Comparison of ENCODE assay signal across 9 cellular contexts in genomic region chr22:31748490-31748889, GRCh38. TPM values are rescaled to one million over a fixed set of nuclear protein-coding genes. Genes with fewer than 3 reads are reported as not detected.
DNase-seq lines count a peak whose midpoint lies in the region; ATAC-seq and TF ChIP-seq lines count a peak whose summit lies in the region.
"Had no signal": no experiment of that assay in that cellular context is flagged by ENCODE, and none has a peak within 500 bp of the region (broad histone marks: within the 10 kb centered on the region; RNA-seq: fewer than 3 reads in every experiment).

No MANE protein-coding gene starts in this region.

- no peak for ATAC-seq in activated T-cell treated with anti-CD3 and anti-CD28 coated beads, Interleukin-2, amount 50 U/mL, for 72 hours (replicated peaks in 1 of 2)
- no peak for ATAC-seq in HG03460 (IDR thresholded peaks at IDR 0.05; ENCODE audit: unreplicated experiment)
- ATAC-seq: left lung had no signal

- H3K4me3 Mint-ChIP-seq in activated T-cell treated with anti-CD3 and anti-CD28 coated beads, Interleukin-2, amount 50 U/mL, for 72 hours: peak overlapping the region; percentile 88 to 95

- TF ChIP-seq CTCF in VCaP (conservative IDR thresholded peaks at IDR 0.05): no peak

- H3K4me3 ChIP-seq in iPS DF 6.9 (ENCODE audit: low read length) (peak overlapping the region; percentile 13; the same call in 1 of the 2 replicates), stomach smooth muscle (ENCODE audit: low read length in 2 of 2) (peak overlapping the region; percentile 93 to 98)

- H3K9me3 ChIP-seq in iPS DF 6.9 (ENCODE audit: control insufficient read depth, insufficient read depth, low read length) (no peaks in the 10 kb centered on the region), stomach smooth muscle (ENCODE audit: control insufficient read depth in 2 of 2, low read length in 2 of 2) (no peaks in the 10 kb centered on the region)
- H3K9me3 ChIP-seq: left lung had no signal

- no peaks in the 10 kb centered on the region for H3K4me1 ChIP-seq in iPS DF 6.9 (ENCODE audit: control insufficient read depth, insufficient read depth, low read length)
- peaks cover 42% of the 10 kb centered on the region for H3K4me1 ChIP-seq in stomach smooth muscle (ENCODE audit: control insufficient read depth, insufficient read depth, low read length)

- peaks cover 50% of the 10 kb centered on the region for H3K4me1 Mint-ChIP-seq in activated T-cell treated with anti-CD3 and anti-CD28 coated beads, Interleukin-2, amount 50 U/mL, for 72 hours (ENCODE audit: low read depth)

- H3K27me3 ChIP-seq in iPS DF 6.9 (ENCODE audit: control insufficient read depth, insufficient read depth, low read length): no peaks in the 10 kb centered on the region
- H3K27me3 ChIP-seq in stomach smooth muscle (ENCODE audit: control insufficient read depth in 1 of 2, insufficient read depth in 2 of 2, low read length in 2 of 2): no peaks in the 10 kb centered on the region
- H3K27me3 ChIP-seq: left lung had no signal

- DNase-seq in activated T-cell treated with anti-CD3 and anti-CD28 coated beads, Interleukin-2, amount 50 U/mL, for 72 hours: no peak
- no peak for DNase-seq in activated T-cell treated with anti-CD3 and anti-CD28 coated beads, Interleukin-2, amount 50 U/mL, for 48 hours
- DNase-seq in iPS DF 6.9 (ENCODE audit: low read depth, low spot score) (no peak), epidermal melanocyte (ENCODE audit: insufficient read length, low spot score) (no peak), retina (no peak)
- DNase-seq: left lung had no signal

- H3K36me3 ChIP-seq in iPS DF 6.9 (ENCODE audit: control insufficient read depth, insufficient read depth, low read length) (no peaks in the 10 kb centered on the region), stomach smooth muscle (ENCODE audit: control insufficient read depth in 2 of 2, insufficient read depth in 2 of 2, low read length in 2 of 2) (no peaks in the 10 kb centered on the region)

- peak overlapping the region; percentile 89 to 98 for H3K9ac ChIP-seq in stomach smooth muscle (ENCODE audit: low read length in 2 of 2)

- H3K27ac ChIP-seq in VCaP (peak overlapping the region; percentile 91), iPS DF 6.9 (ENCODE audit: low read length) (no peak overlapping the region), stomach smooth muscle (ENCODE audit: low read length) (no peak overlapping the region)

- no CpG with 5 or more reads among the region's 2 CpGs for whole genome bisulfite sequencing in iPS DF 6.9 (ENCODE audit: insufficient coverage, insufficient read length)

- no peaks in the 10 kb centered on the region for H3K27me3 Mint-ChIP-seq in activated T-cell treated with anti-CD3 and anti-CD28 coated beads, Interleukin-2, amount 50 U/mL, for 72 hours (ENCODE audit: low read depth)

- no peaks in the 10 kb centered on the region for H3K9me3 Mint-ChIP-seq in activated T-cell treated with anti-CD3 and anti-CD28 coated beads, Interleukin-2, amount 50 U/mL, for 72 hours

- H3K27ac Mint-ChIP-seq in activated T-cell treated with anti-CD3 and anti-CD28 coated beads, Interleukin-2, amount 50 U/mL, for 72 hours: peak overlapping the region; percentile 84

- peaks cover 0 to 11% of the 10 kb centered on the region in 2 donors for H3K36me3 Mint-ChIP-seq in activated T-cell treated with anti-CD3 and anti-CD28 coated beads, Interleukin-2, amount 50 U/mL, for 72 hours (ENCODE audit: insufficient read depth in 2 of 2)

RNA-seq across cellular contexts. Expression of gene PRR14L, which starts 1.4 kb away (rescaled TPM):
- total RNA-seq in activated T-cell treated with anti-CD3 and anti-CD28 coated beads, Interleukin-2, amount 50 U/mL, for 72 hours: 10 to 100 TPM; 45.5 to 46.8 TPM

RNA-seq across cellular contexts. Expression of gene DEPDC5, which starts 5.3 kb away (rescaled TPM):
- total RNA-seq in activated T-cell treated with anti-CD3 and anti-CD28 coated beads, Interleukin-2, amount 50 U/mL, for 72 hours: 10 to 100 TPM; 34.1 to 38.1 TPM
